12 cellular contexts compared by ENCODE assay signal in the genomic region with DNA sequence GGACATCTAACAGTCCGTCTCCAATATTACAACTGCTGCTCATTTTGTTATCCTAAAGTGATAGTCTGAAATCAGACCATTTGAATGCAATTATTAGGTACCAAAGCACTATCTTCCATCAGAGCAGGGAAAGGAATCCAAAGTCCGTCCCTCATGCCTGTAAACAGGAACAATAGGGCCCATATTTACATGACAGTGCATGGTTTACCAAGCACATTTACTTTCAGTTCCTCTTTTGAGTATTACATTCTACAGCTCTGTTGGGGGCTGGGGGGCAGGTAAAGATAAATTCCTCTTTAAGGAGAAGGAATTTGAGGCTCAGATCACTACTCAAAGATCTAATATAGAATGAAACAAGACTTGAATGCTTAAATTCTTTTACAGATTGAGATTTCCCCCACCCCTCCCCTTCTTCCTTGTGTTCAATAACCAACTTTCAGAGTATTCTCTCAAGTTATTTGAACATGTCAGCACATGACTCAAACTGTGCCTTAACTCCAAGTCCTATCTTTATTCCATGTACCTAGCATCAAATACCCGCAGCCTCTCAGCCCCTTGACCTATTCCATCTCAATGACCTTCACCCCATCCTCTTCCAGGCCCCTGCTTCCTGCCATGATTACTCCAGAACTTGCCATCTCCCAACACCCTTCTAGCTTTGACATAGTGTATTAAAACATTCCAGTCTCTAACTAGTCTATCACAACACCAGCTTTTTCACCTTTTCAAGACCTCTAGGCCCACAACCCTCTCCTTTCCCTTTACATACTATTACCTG.
DNase-seq lines count a peak whose midpoint lies in the region; ATAC-seq lines count a peak whose summit lies in the region.
"Had no signal": no experiment of that assay in that cellular context is flagged by ENCODE, and none has a peak within 500 bp of the region (broad histone marks: within the 10 kb centered on the region; RNA-seq: fewer than 3 reads in every experiment).

No MANE protein-coding gene starts in this region.

- H3K27ac Mint-ChIP-seq in memory B cell, result no peak overlapping the region
- no peak overlapping the region for H3K27ac Mint-ChIP-seq in naive thymus-derived CD8-positive, alpha-beta T cell

- no peak overlapping the region for H3K4me3 Mint-ChIP-seq in memory B cell
- H3K4me3 Mint-ChIP-seq in naive thymus-derived CD8-positive, alpha-beta T cell, result no peak overlapping the region

- ATAC-seq in HG02798 (IDR thresholded peaks at IDR 0.05; ENCODE audit: poor library complexity, unreplicated experiment) (peak; percentile 79), HG03575 (IDR thresholded peaks at IDR 0.05; ENCODE audit: extremely low read depth, insufficient number of reproducible peaks, low FRiP score, unreplicated experiment) (peak; percentile 89), memory B cell (ENCODE audit: low read depth) (peak; percentile 82)
- ATAC-seq in naive thymus-derived CD8-positive, alpha-beta T cell, result no peak

- H3K36me3 Mint-ChIP-seq in memory B cell, result no peaks in the 10 kb centered on the region
- H3K36me3 Mint-ChIP-seq in naive thymus-derived CD8-positive, alpha-beta T cell, result peaks cover 0 to 4% (median 0%) of the 10 kb centered on the region in 3 donors

- DNase-seq in NOMO-1 (lab: John Stamatoyannopoulos, UW; ENCODE audit: unreplicated experiment in 2 of 2) (peak; percentile 3 to 5), NOMO-1 treated with dmso at 0.1 percent for 144 hours (lab: John Stamatoyannopoulos, UW; ENCODE audit: unreplicated experiment) (no peak), memory B cell (ENCODE audit: low spot score in 2 of 2) (peak in 1 of 2 donors; percentile 2), NCI-H774 (lab: John Stamatoyannopoulos, UW) (no peak), substantia nigra (lab: John Stamatoyannopoulos, UW) (no peak)
- DNase-seq in naive thymus-derived CD8-positive, alpha-beta T cell, result no peak
- DNase-seq: left ventricle myocardium inferior, NCI-H526 had no signal

- H3K9me3 Mint-ChIP-seq in memory B cell, result peaks cover 8% of the 10 kb centered on the region
- peaks cover 0 to 10% (median 2%) of the 10 kb centered on the region in 9 donors for H3K9me3 Mint-ChIP-seq in naive thymus-derived CD8-positive, alpha-beta T cell

- no peaks in the 10 kb centered on the region for H3K27me3 Mint-ChIP-seq in memory B cell
- H3K27me3 Mint-ChIP-seq in naive thymus-derived CD8-positive, alpha-beta T cell, result no peaks in the 10 kb centered on the region

- peaks cover 7% of the 10 kb centered on the region for H3K4me1 Mint-ChIP-seq in memory B cell
- H3K4me1 Mint-ChIP-seq in naive thymus-derived CD8-positive, alpha-beta T cell, result no peaks in the 10 kb centered on the region

- H3K27ac ChIP-seq in substantia nigra (ENCODE audit: low read depth, low read length, poor library complexity, severe bottlenecking), result no peak overlapping the region
- H3K27ac ChIP-seq: KMS-11, left ventricle myocardium inferior, upper lobe of left lung had no signal

- POLR2A ChIA-PET in naive thymus-derived CD8-positive, alpha-beta T cell (lab: Charles Lee), result no interaction called here

Comparison
In these comparisons a context has a peak if more than half of its experiments do, and no peak if none do; other contexts are left out.
1. DNase-seq: peak in NOMO-1 (2 of 2); none in NOMO-1 treated with dmso at 0.1 percent for 144 hours (single experiment), NCI-H774 (single experiment), naive thymus-derived CD8-positive, alpha-beta T cell (0 of 10) and substantia nigra (0 of 49).
2. ATAC-seq: peak in HG02798 (single experiment), HG03575 (single experiment) and memory B cell (single experiment); none in naive thymus-derived CD8-positive, alpha-beta T cell (0 of 2).